25 cellular contexts compared by ENCODE assay signal in genomic region chr5:91104062-91104448, GRCh38.
"Had no signal": no experiment of that assay in that cellular context is flagged by ENCODE, and none has a peak within 500 bp of the region (broad histone marks: within the 10 kb centered on the region; RNA-seq: fewer than 3 reads in every experiment).

No MANE protein-coding gene starts in this region.

- H3K4me1 ChIP-seq: ascending aorta had no signal

- H3K9me3 Mint-ChIP-seq: activated CD4-positive, alpha-beta T cell treated with anti-CD3 and anti-CD28 coated beads, Interleukin-2, amount 10 ng/mL, durations not matched to agents 7 days and 5 days; activated naive CD4-positive, alpha-beta T cell treated with anti-CD3 and anti-CD28 coated beads, Interleukin-2, amount 10 ng/mL, durations not matched to agents 7 days and 5 days; central memory CD8-positive, alpha-beta T cell had no signal

- H3K36me3 ChIP-seq: ascending aorta, brain microvascular endothelial cell, esophagus squamous epithelium had no signal

- H3K27ac Mint-ChIP-seq: activated CD4-positive, alpha-beta memory T cell treated with anti-CD3 and anti-CD28 coated beads, Interleukin-2, amount 10 ng/mL, durations not matched to agents 7 days and 5 days; activated CD4-positive, alpha-beta T cell treated with anti-CD3 and anti-CD28 coated beads, Interleukin-2, amount 10 ng/mL, durations not matched to agents 7 days and 5 days; activated naive CD4-positive, alpha-beta T cell treated with anti-CD3 and anti-CD28 coated beads, Interleukin-2, amount 10 ng/mL, durations not matched to agents 7 days and 5 days; activated naive CD4-positive, alpha-beta T cell treated with anti-CD3 and anti-CD28 coated beads, Interleukin-2, amount 50 U/mL, for 72 hours; activated naive CD8-positive, alpha-beta T cell treated with anti-CD3 and anti-CD28 coated beads, Interleukin-2, amount 10 ng/mL, durations not matched to agents 7 days and 5 days; activated T-cell treated with anti-CD3 and anti-CD28 coated beads, Interleukin-2, amount 50 U/mL, for 24 hours; activated T-cell treated with anti-CD3 and anti-CD28 coated beads, Interleukin-2, amount 50 U/mL, for 72 hours had no signal

- DNase-seq: activated CD4-positive, alpha-beta memory T cell treated with anti-CD3 and anti-CD28 coated beads, Interleukin-2, amount 10 ng/mL, durations not matched to agents 7 days and 5 days; activated CD4-positive, alpha-beta T cell treated with anti-CD3 and anti-CD28 coated beads for 4 hours; activated CD4-positive, alpha-beta T cell treated with anti-CD3 and anti-CD28 coated beads, Interleukin-2, amount 10 ng/mL, durations not matched to agents 7 days and 5 days; activated CD4-positive, alpha-beta T cell treated with anti-CD3 and anti-CD28 coated beads, Interleukin-2, amount 50 U/mL, for 4 hours; activated CD4-positive, CD25-positive, alpha-beta regulatory T cell; activated CD4-positive, CD25-positive, alpha-beta regulatory T cell treated with anti-CD3 and anti-CD28 coated beads, Interleukin-2, amount 50 U/mL, for 72 hours; activated CD8-positive, alpha-beta memory T cell treated with anti-CD3 and anti-CD28 coated beads, Interleukin-2, amount 50 U/mL, for 48 hours; activated gamma-delta T cell; activated naive CD4-positive, alpha-beta T cell; activated naive CD4-positive, alpha-beta T cell treated with anti-CD3 and anti-CD28 coated beads, Interleukin-2, amount 10 ng/mL, durations not matched to agents 7 days and 5 days; activated naive CD8-positive, alpha-beta T cell treated with anti-CD3 and anti-CD28 coated beads, Interleukin-2, amount 10 ng/mL, durations not matched to agents 7 days and 5 days; activated T-cell treated with anti-CD3 and anti-CD28 coated beads for 4 hours; activated T-cell treated with anti-CD3 and anti-CD28 coated beads, Interleukin-2, amount 50 U/mL, for 24 hours; activated T-cell treated with anti-CD3 and anti-CD28 coated beads, Interleukin-2, amount 50 U/mL, for 72 hours; brain microvascular endothelial cell; dermis blood vessel endothelial cell; effector CD8-positive, alpha-beta T cell; esophagus squamous epithelium; head of caudate nucleus; T-helper 2 cell had no signal

- H3K9me3 ChIP-seq: ascending aorta had no signal

- H3K4me3 ChIP-seq: ascending aorta, coronary artery, esophagus squamous epithelium had no signal

- H3K27ac ChIP-seq: brain microvascular endothelial cell, coronary artery, epithelial cell of prostate, esophagus squamous epithelium had no signal

- H3K4me3 Mint-ChIP-seq: activated CD4-positive, alpha-beta memory T cell treated with anti-CD3 and anti-CD28 coated beads, Interleukin-2, amount 10 ng/mL, durations not matched to agents 7 days and 5 days; activated CD4-positive, alpha-beta T cell treated with anti-CD3 and anti-CD28 coated beads, Interleukin-2, amount 10 ng/mL, durations not matched to agents 7 days and 5 days; activated naive CD4-positive, alpha-beta T cell treated with anti-CD3 and anti-CD28 coated beads, Interleukin-2, amount 10 ng/mL, durations not matched to agents 7 days and 5 days; activated naive CD8-positive, alpha-beta T cell treated with anti-CD3 and anti-CD28 coated beads, Interleukin-2, amount 10 ng/mL, durations not matched to agents 7 days and 5 days; activated T-cell treated with anti-CD3 and anti-CD28 coated beads, Interleukin-2, amount 50 U/mL, for 24 hours; activated T-cell treated with anti-CD3 and anti-CD28 coated beads, Interleukin-2, amount 50 U/mL, for 72 hours; central memory CD8-positive, alpha-beta T cell had no signal

- H3K36me3 Mint-ChIP-seq: activated naive CD4-positive, alpha-beta T cell treated with anti-CD3 and anti-CD28 coated beads, Interleukin-2, amount 10 ng/mL, durations not matched to agents 7 days and 5 days; activated naive CD4-positive, alpha-beta T cell treated with anti-CD3 and anti-CD28 coated beads, Interleukin-2, amount 50 U/mL, for 72 hours had no signal

- H3K4me1 Mint-ChIP-seq: activated CD4-positive, alpha-beta memory T cell treated with anti-CD3 and anti-CD28 coated beads, Interleukin-2, amount 10 ng/mL, durations not matched to agents 7 days and 5 days; activated CD4-positive, alpha-beta T cell treated with anti-CD3 and anti-CD28 coated beads, Interleukin-2, amount 10 ng/mL, durations not matched to agents 7 days and 5 days; activated naive CD4-positive, alpha-beta T cell treated with anti-CD3 and anti-CD28 coated beads, Interleukin-2, amount 10 ng/mL, durations not matched to agents 7 days and 5 days; central memory CD8-positive, alpha-beta T cell had no signal

- H3K27me3 ChIP-seq: ascending aorta, brain microvascular endothelial cell, esophagus squamous epithelium had no signal
